Comparison of ENCODE assay signal across 13 cellular contexts in the genomic region with DNA sequence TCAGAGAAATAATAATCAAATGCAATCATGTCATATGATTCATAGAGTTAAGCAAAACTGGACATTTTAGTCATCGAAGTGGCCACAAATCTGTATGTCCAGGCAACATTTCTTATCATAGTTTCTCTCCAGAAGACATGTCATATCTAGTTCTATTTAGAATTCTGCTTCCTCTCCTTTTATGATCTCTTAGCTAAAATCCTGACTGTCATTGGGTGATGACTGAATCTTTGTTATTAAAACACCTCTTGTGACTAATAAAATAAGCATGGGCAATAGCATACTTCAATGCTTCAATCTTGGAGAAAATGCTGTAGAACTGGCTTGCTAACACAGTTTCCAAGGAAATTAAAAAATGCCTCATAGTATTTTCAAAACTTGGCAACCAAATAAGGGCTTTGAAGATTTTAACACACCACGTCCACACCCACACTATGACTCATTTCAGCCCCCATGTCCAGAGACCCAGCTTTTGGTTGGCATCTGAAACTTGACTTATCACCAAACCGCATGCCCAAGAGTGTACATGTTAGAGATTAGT.
DNase-seq lines count a peak whose midpoint lies in the region; FAIRE-seq and TF ChIP-seq lines count a peak whose summit lies in the region.
"Had no signal": no experiment of that assay in that cellular context is flagged by ENCODE, and none has a peak within 500 bp of the region (broad histone marks: within the 10 kb centered on the region; RNA-seq: fewer than 3 reads in every experiment).

No MANE protein-coding gene starts in this region.

- no peak overlapping the region for H3K27ac Mint-ChIP-seq in progenitor cell of endocrine pancreas
- H3K27ac Mint-ChIP-seq: activated naive CD8-positive, alpha-beta T cell treated with anti-CD3 and anti-CD28 coated beads for 36 hours had no signal

- H3K4me1 Mint-ChIP-seq in progenitor cell of endocrine pancreas (ENCODE audit: low read depth) = peaks cover 8% of the 10 kb centered on the region
- H3K4me1 Mint-ChIP-seq: activated naive CD8-positive, alpha-beta T cell treated with anti-CD3 and anti-CD28 coated beads for 36 hours had no signal

- H3K4me3 Mint-ChIP-seq in progenitor cell of endocrine pancreas (ENCODE audit: low read depth) = no peak overlapping the region
- H3K4me3 Mint-ChIP-seq: activated naive CD8-positive, alpha-beta T cell treated with anti-CD3 and anti-CD28 coated beads for 36 hours had no signal

- peak overlapping the region; percentile 68 for H3K9ac ChIP-seq in mammary epithelial cell (ENCODE audit: insufficient read depth, low read length)

- H3K27ac ChIP-seq in mammary epithelial cell (ENCODE audit: insufficient read depth, low read depth, low read length) = peak overlapping the region; percentile 97
- H3K27ac ChIP-seq: sigmoid colon had no signal

- in situ Hi-C loops in mammary epithelial cell (cut with MboI; ENCODE audit: low sequenced_read_pairs in 2 of 2) = no loop called here

- no peaks in the 10 kb centered on the region for H4K20me1 ChIP-seq in mammary epithelial cell (ENCODE audit: insufficient read depth, low read length)

- FAIRE-seq in HTR-8/SVneo (lab: Jason Lieb, UNC) = no peak

- no peaks in the 10 kb centered on the region for H3K9me3 ChIP-seq in mammary epithelial cell (replicated peaks; ENCODE audit: insufficient read depth, low read length)
- H3K9me3 ChIP-seq: sigmoid colon had no signal

- intact Hi-C loops in mammary epithelial cell (cut with micrococcal nuclease) = loop anchor here (1.0 kb wide), 5 partner anchors 21 to 173 kb away; no protein-coding TSS in a partner anchor

- WGBS in mammary epithelial cell (ENCODE audit: low coverage, missing lambda C conversion rate) = 10% methylated on average over 3 of the region's 3 CpGs

- CTCF ChIA-PET in mammary epithelial cell (lab: Charles Lee; ENCODE audit: low non-redundant PET) = interaction anchor here (0.7 kb wide), 1 partner anchor 97 kb away, joined by 3 read pairs; no protein-coding TSS in a partner anchor

- H3K4me1 ChIP-seq in mammary epithelial cell (ENCODE audit: insufficient read depth, low read length) = peaks cover 23% of the 10 kb centered on the region

- H3K27me3 ChIP-seq in mammary epithelial cell (ENCODE audit: insufficient read depth, low read length) = no peaks in the 10 kb centered on the region
- H3K27me3 ChIP-seq: sigmoid colon had no signal

- no peaks in the 10 kb centered on the region for H3K36me3 Mint-ChIP-seq in progenitor cell of endocrine pancreas (ENCODE audit: insufficient read depth)
- H3K36me3 Mint-ChIP-seq: activated naive CD8-positive, alpha-beta T cell treated with anti-CD3 and anti-CD28 coated beads for 36 hours had no signal

- BruUV-seq in mammary epithelial cell (replicated peaks; lab: Mats Ljungman, UMichigan) = no TSS peak

- no peaks in the 10 kb centered on the region for H3K9me3 Mint-ChIP-seq in progenitor cell of endocrine pancreas (ENCODE audit: low read depth)
- H3K9me3 Mint-ChIP-seq: activated naive CD8-positive, alpha-beta T cell treated with anti-CD3 and anti-CD28 coated beads for 36 hours had no signal

- dilution Hi-C loops in mammary epithelial cell (cut with HindIII; ENCODE audit: low sequenced_read_pairs) = no loop called here

- no peak overlapping the region for H2AFZ ChIP-seq in mammary epithelial cell (ENCODE audit: low read depth, low read length)

- no peaks in the 10 kb centered on the region for H3K79me2 ChIP-seq in mammary epithelial cell (ENCODE audit: insufficient read depth, low read length)

- H3K36me3 ChIP-seq in mammary epithelial cell (ENCODE audit: insufficient read depth, low read length) = no peaks in the 10 kb centered on the region
- H3K36me3 ChIP-seq: sigmoid colon had no signal

- no peak for TF ChIP-seq CTCF in AG09309 (IDR thresholded peaks at IDR 0.05; ENCODE audit: control insufficient read depth, insufficient read depth, low read depth, low read length, missing control alignments)
- no peak for TF ChIP-seq CTCF in mammary epithelial cell (conservative IDR thresholded peaks at IDR 0.05 in 1 of 2, IDR thresholded peaks at IDR 0.05 in 1 of 2; ENCODE audit: extremely low read depth in 1 of 2, insufficient read depth in 1 of 2, low read depth in 1 of 2, low read length in 2 of 2)
- no peak for TF ChIP-seq CTCF in progenitor cell of endocrine pancreas (IDR thresholded peaks at IDR 0.05; ENCODE audit: unreplicated experiment)

- DNase-seq in AG09309 (ENCODE audit: low read depth) (peak; percentile 62), HTR-8/SVneo (ENCODE audit: insufficient read length, low spot score) (peak; percentile 12), mammary epithelial cell (peak; percentile 98), kidney tubule cell (ENCODE audit: low spot score) (peak; percentile 97), progenitor cell of endocrine pancreas (ENCODE audit: low spot score, unreplicated experiment) (no peak), cerebellum (ENCODE audit: low spot score) (no peak), epidermal melanocyte (ENCODE audit: insufficient read length, low spot score) (no peak), NCI-H524 treated with DMSO at 0.1 percent for 48 hours (lab: John Stamatoyannopoulos, UW) (no peak)
- DNase-seq: activated naive CD8-positive, alpha-beta T cell treated with anti-CD3 and anti-CD28 coated beads for 36 hours; C1 segment of cervical spinal cord; effector memory CD4-positive, alpha-beta T cell; NCI-H2029; sigmoid colon had no signal

- no peak overlapping the region for H3K4me3 ChIP-seq in AG09309 (ENCODE audit: control insufficient read depth, low read depth, low read length)
- H3K4me3 ChIP-seq in mammary epithelial cell (replicated peaks in 1 of 3; ENCODE audit: insufficient read depth in 1 of 3, low read depth in 2 of 3, low read length in 3 of 3) = no peak overlapping the region
- H3K4me3 ChIP-seq: sigmoid colon had no signal

- peak overlapping the region; percentile 74 for H3K4me2 ChIP-seq in mammary epithelial cell (ENCODE audit: insufficient read depth, low read depth, low read length)

- H3K27me3 Mint-ChIP-seq in progenitor cell of endocrine pancreas = no peaks in the 10 kb centered on the region

Comparison
In these comparisons a context has a peak if more than half of its experiments do, and no peak if none do; other contexts are left out.
1. DNase-seq: peak in AG09309 (single experiment), HTR-8/SVneo (single experiment), mammary epithelial cell (single experiment) and kidney tubule cell (single experiment); none in progenitor cell of endocrine pancreas (single experiment), cerebellum (single experiment), epidermal melanocyte (single experiment) and NCI-H524 treated with DMSO at 0.1 percent for 48 hours (single experiment).